ENCODE assay signal across 9 cellular contexts in genomic region chr18:12567849-12568248, GRCh38.
"Had no signal": no experiment of that assay in that cellular context is flagged by ENCODE, and none has a peak within 500 bp of the region (broad histone marks: within the 10 kb centered on the region; RNA-seq: fewer than 3 reads in every experiment).

No MANE protein-coding gene starts in this region.

- H3K4me3 Mint-ChIP-seq: HFFc6 had no signal

- FAIRE-seq: HTR-8/SVneo, K562 had no signal

- H3K9me3 Mint-ChIP-seq: HFFc6 had no signal

- H3K27ac Mint-ChIP-seq: HFFc6 had no signal

- H3K9me3 ChIP-seq: HAP-1 had no signal

- ATAC-seq: HCT116, K562 had no signal

- DNase-seq: GM23248, GOT3, H7, HFFc6, IMR-90 had no signal
